8 cellular contexts compared by ENCODE assay signal in genomic region chr1:88985033-88985432, GRCh38. TPM values are rescaled to one million over a fixed set of nuclear protein-coding genes. Genes with fewer than 3 reads are reported as not detected.
DNase-seq lines count a peak whose midpoint lies in the region; ATAC-seq and TF ChIP-seq lines count a peak whose summit lies in the region.

No MANE protein-coding gene starts in this region.

- TF ChIP-seq POLR2A in esophagus muscularis mucosa (IDR thresholded peaks at IDR 0.05; ENCODE audit: low read depth): no peak

- TF ChIP-seq CTCF in RWPE2 (IDR thresholded peaks at IDR 0.05; ENCODE audit: poor library complexity, severe bottlenecking): no peak
- no peak for TF ChIP-seq CTCF in esophagus muscularis mucosa (IDR thresholded peaks at IDR 0.05)

- peak; percentile 15 for DNase-seq in NCI-H1436 (lab: John Stamatoyannopoulos, UW)
- DNase-seq in NCI-H1436 treated with DMSO at 0.1 percent for 48 hours (lab: John Stamatoyannopoulos, UW): no peak
- DNase-seq in RWPE2 (ENCODE audit: low spot score): peak; percentile 81
- no peak for DNase-seq in esophagus muscularis mucosa (ENCODE audit: extremely low spot score)
- peak; percentile 83 for DNase-seq in non-pigmented ciliary epithelial cell (ENCODE audit: low read depth)
- no peak for DNase-seq in iPS-NIHi7 (ENCODE audit: extremely low spot score)
- no peak for DNase-seq in activated effector memory CD4-positive, alpha-beta T cell treated with Interleukin-2 at 50 U/mL for 16 hours

- peak; percentile 99 for ATAC-seq in RWPE2 (ENCODE audit: low read depth)
- no peak for ATAC-seq in GM21786 (IDR thresholded peaks at IDR 0.05; ENCODE audit: unreplicated experiment)

- WGBS in esophagus muscularis mucosa: 28% methylated on average over 1 of the region's 1 CpG

- H3K27me3 ChIP-seq in RWPE2 (ENCODE audit: insufficient read depth, poor library complexity, severe bottlenecking) (no peaks in the 10 kb centered on the region), esophagus muscularis mucosa (no peaks in the 10 kb centered on the region)

- no peaks in the 10 kb centered on the region for H3K9me3 ChIP-seq in RWPE2 (ENCODE audit: severe bottlenecking)
- H3K9me3 ChIP-seq in esophagus muscularis mucosa: no peaks in the 10 kb centered on the region

- intact Hi-C loops in esophagus muscularis mucosa (cut with DNase I): no loop called here

- H3K36me3 ChIP-seq in RWPE2 (ENCODE audit: low read depth) (peaks cover 44% of the 10 kb centered on the region), esophagus muscularis mucosa (peaks cover 0 to 34% (median 17%) of the 10 kb centered on the region in 4 donors)

- no peak for TF ChIP-seq EP300 in esophagus muscularis mucosa (IDR thresholded peaks at IDR 0.05)

- H3K4me3 ChIP-seq in RWPE2 (ENCODE audit: severe bottlenecking) (no peak overlapping the region), esophagus muscularis mucosa (no peak overlapping the region)

- H3K4me1 ChIP-seq in RWPE2 (ENCODE audit: insufficient read depth, poor library complexity, severe bottlenecking) (peaks cover 21% of the 10 kb centered on the region), esophagus muscularis mucosa (peaks cover 19 to 63% (median 58%) of the 10 kb centered on the region in 4 donors)

- H3K27ac ChIP-seq in RWPE2 (ENCODE audit: poor library complexity, severe bottlenecking) (peak overlapping the region; percentile 87), esophagus muscularis mucosa (replicated peaks in 1 of 4) (peak overlapping the region; percentile 35 to 63 (median 52))

RNA-seq across cellular contexts. Expression of gene KYAT3, which starts 7.4 kb away (rescaled TPM):
- total RNA-seq in esophagus muscularis mucosa: 10 to 100 TPM; 18.4 to 35.3 (median 21.8) TPM

RNA-seq across cellular contexts. Expression of gene RBMXL1, which starts 7.4 kb away (rescaled TPM):
- 10 to 100 TPM; 10.3 to 46.4 (median 16.0) TPM for total RNA-seq in esophagus muscularis mucosa

RNA-seq across cellular contexts. Expression of gene GBP3, which starts 37.6 kb away (rescaled TPM):
- total RNA-seq in esophagus muscularis mucosa: 10 to 100 TPM; 11.9 to 21.1 (median 16.1) TPM

Comparison
In these comparisons a context has a peak if more than half of its experiments do, and no peak if none do; other contexts are left out.
1. DNase-seq: peak in NCI-H1436 (single experiment), RWPE2 (single experiment) and non-pigmented ciliary epithelial cell (single experiment); none in NCI-H1436 treated with DMSO at 0.1 percent for 48 hours (single experiment), esophagus muscularis mucosa (single experiment), iPS-NIHi7 (single experiment) and activated effector memory CD4-positive, alpha-beta T cell treated with Interleukin-2 at 50 U/mL for 16 hours (single experiment).